Comparison of ENCODE assay signal across 32 cellular contexts in the genomic region with DNA sequence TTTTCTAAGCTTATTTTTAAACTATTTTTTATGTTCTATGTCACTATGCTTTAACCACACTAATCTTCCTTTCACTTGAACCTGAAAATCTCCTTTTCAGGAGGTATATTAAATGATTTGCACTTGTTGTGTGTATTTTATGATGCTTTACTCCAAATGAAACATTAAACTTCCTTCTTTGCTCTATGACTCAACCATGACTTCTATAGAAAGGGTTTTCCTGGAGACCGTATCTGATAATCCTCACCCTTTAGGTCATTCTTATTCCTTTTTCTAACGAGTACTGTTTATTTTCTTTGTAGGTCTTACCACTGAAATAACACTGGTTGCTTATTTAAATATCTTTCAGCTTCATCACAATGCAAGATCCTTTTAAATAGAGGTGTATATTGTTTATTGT.
A peak's percentile ranks its signal among the peaks of the same experiment; 100 is the strongest.
DNase-seq lines count a peak whose midpoint lies in the region; ATAC-seq, FAIRE-seq and TF ChIP-seq lines count a peak whose summit lies in the region.
"Had no signal": no experiment of that assay in that cellular context is flagged by ENCODE, and none has a peak within 500 bp of the region (broad histone marks: within the 10 kb centered on the region; RNA-seq: fewer than 3 reads in every experiment).

No MANE protein-coding gene starts in this region.

- H3K27me3 ChIP-seq in astrocyte (ENCODE audit: insufficient read depth, low read length): no peaks in the 10 kb centered on the region
- H3K27me3 ChIP-seq: ascending aorta; BLaER1 treated with 17β-estradiol and CSF1 and Interleukin-3, amounts not matched to agents 10 nM and 100 nM; spleen; suprapubic skin had no signal

- DNase-seq in Daoy (ENCODE audit: low read depth) (peak; percentile 13), OCI-M1 (lab: John Stamatoyannopoulos, UW) (peak; percentile 73), astrocyte (ENCODE audit: low read depth) (peak; percentile 69), iris pigment epithelial cell (ENCODE audit: low read depth) (peak; percentile 57), DMS153 treated with DMSO at 0.1 percent for 48 hours (lab: John Stamatoyannopoulos, UW; ENCODE audit: unreplicated experiment) (no peak), NCI-H2227 (lab: John Stamatoyannopoulos, UW; ENCODE audit: unreplicated experiment) (no peak)
- DNase-seq: activated B cell treated with CpG ODN at 0.5 μM for 24 hours; activated CD4-positive, alpha-beta T cell treated with anti-CD3 and anti-CD28 coated beads, Interleukin-2, amount 50 U/mL, for 48 hours; activated CD8-positive, alpha-beta memory T cell treated with anti-CD3 and anti-CD28 coated beads, Interleukin-2, amount 50 U/mL, for 48 hours; Caco-2; cerebellar nuclear complex; erythroblast; islet precursor cell; KBM-7; left ventricle myocardium superior; midbrain; natural killer cell; NCI-H524; right cardiac atrium; spleen; stimulated activated CD4-positive, alpha-beta T cell treated with anti-CD3 and anti-CD28 coated beads, Interleukin-4, amount 100 ng/mL, for 1 hour; stimulated activated naive B cell treated with anti-CD40 and anti-IgM and Interleukin-4, amounts not matched to agents 10 μg/mL and 1 μg/mL and 100 μg/mL, for 72 hours; T-helper 2 cell had no signal

- no peaks in the 10 kb centered on the region for H3K4me1 Mint-ChIP-seq in astrocyte (ENCODE audit: low read depth, unreplicated experiment)
- H3K4me1 Mint-ChIP-seq: activated B cell treated with CpG ODN at 0.5 μM for 24 hours; activated naive CD4-positive, alpha-beta T cell treated with anti-CD3 and anti-CD28 coated beads, Interleukin-2, amount 50 U/mL, for 24 hours; activated T-helper 17 cell treated with anti-CD3 and anti-CD28 coated beads, Interleukin-2, amount 50 U/mL, for 72 hours; natural killer cell; stimulated activated naive B cell treated with anti-CD40 and anti-IgM and Interleukin-4, amounts not matched to agents 10 μg/mL and 1 μg/mL and 100 μg/mL, for 72 hours had no signal

- TF ChIP-seq CTCF in astrocyte (IDR thresholded peaks at IDR 0.05; ENCODE audit: insufficient read depth, low read depth, low read length): no peak

- no peaks in the 10 kb centered on the region for H3K36me3 Mint-ChIP-seq in astrocyte (ENCODE audit: low read depth, unreplicated experiment)
- H3K36me3 Mint-ChIP-seq: activated naive CD4-positive, alpha-beta T cell treated with anti-CD3 and anti-CD28 coated beads, Interleukin-2, amount 50 U/mL, for 24 hours; natural killer cell; stimulated activated naive B cell treated with anti-CD40 and anti-IgM and Interleukin-4, amounts not matched to agents 10 μg/mL and 1 μg/mL and 100 μg/mL, for 72 hours had no signal

- no peak for ATAC-seq in HG02623 (IDR thresholded peaks at IDR 0.05; ENCODE audit: unreplicated experiment)
- ATAC-seq: activated T-helper 17 cell treated with anti-CD3 and anti-CD28 coated beads, Interleukin-2, amount 50 U/mL, for 72 hours; left ventricle myocardium superior; natural killer cell; right cardiac atrium; stimulated activated naive B cell treated with anti-CD40 and anti-IgM and Interleukin-4, amounts not matched to agents 10 μg/mL and 1 μg/mL and 100 μg/mL, for 72 hours had no signal

- H3K9me3 Mint-ChIP-seq in astrocyte (ENCODE audit: unreplicated experiment): no peaks in the 10 kb centered on the region

- no peaks in the 10 kb centered on the region for H4K20me1 ChIP-seq in astrocyte (ENCODE audit: insufficient read depth, low read length)
- H4K20me1 ChIP-seq: BLaER1 treated with 17β-estradiol and CSF1 and Interleukin-3, amounts not matched to agents 10 nM and 100 nM had no signal

- H3K27me3 Mint-ChIP-seq in astrocyte (ENCODE audit: low read depth, unreplicated experiment): no peaks in the 10 kb centered on the region
- H3K27me3 Mint-ChIP-seq: activated B cell treated with CpG ODN at 0.5 μM for 24 hours; activated naive CD4-positive, alpha-beta T cell treated with anti-CD3 and anti-CD28 coated beads, Interleukin-2, amount 50 U/mL, for 24 hours; activated T-helper 17 cell treated with anti-CD3 and anti-CD28 coated beads, Interleukin-2, amount 50 U/mL, for 72 hours; stimulated activated naive B cell treated with anti-CD40 and anti-IgM and Interleukin-4, amounts not matched to agents 10 μg/mL and 1 μg/mL and 100 μg/mL, for 72 hours had no signal

- no peak overlapping the region for H3K4me3 ChIP-seq in astrocyte (ENCODE audit: insufficient read depth, low read depth, low read length)
- H3K4me3 ChIP-seq: ascending aorta; BLaER1 treated with 17β-estradiol and CSF1 and Interleukin-3, amounts not matched to agents 10 nM and 100 nM; SK-N-MC; spleen; suprapubic skin had no signal

- FAIRE-seq in astrocyte (lab: Jason Lieb, UNC): no peak
- FAIRE-seq: frontal cortex, RCC 7860 had no signal

- peaks cover 4% of the 10 kb centered on the region for H3K4me1 ChIP-seq in astrocyte (ENCODE audit: insufficient read depth, low read length)
- H3K4me1 ChIP-seq: ascending aorta; BLaER1 treated with 17β-estradiol and CSF1 and Interleukin-3, amounts not matched to agents 10 nM and 100 nM; Caco-2; spleen; suprapubic skin had no signal

- H3K36me3 ChIP-seq in astrocyte (ENCODE audit: insufficient read depth, low read length): no peaks in the 10 kb centered on the region
- H3K36me3 ChIP-seq: ascending aorta; BLaER1 treated with 17β-estradiol and CSF1 and Interleukin-3, amounts not matched to agents 10 nM and 100 nM; spleen; suprapubic skin had no signal

- H2AFZ ChIP-seq in astrocyte (ENCODE audit: low read depth, low read length): no peak overlapping the region

- H3K9ac ChIP-seq in astrocyte (ENCODE audit: low read length): no peak overlapping the region
- H3K9ac ChIP-seq: BLaER1 treated with 17β-estradiol and CSF1 and Interleukin-3, amounts not matched to agents 10 nM and 100 nM had no signal

- no peak overlapping the region for H3K27ac ChIP-seq in astrocyte (ENCODE audit: low read depth, low read length)
- H3K27ac ChIP-seq: ascending aorta; BLaER1 treated with 17β-estradiol and CSF1 and Interleukin-3, amounts not matched to agents 10 nM and 100 nM; SK-N-MC; spleen; suprapubic skin had no signal

- no peak overlapping the region for H3K27ac Mint-ChIP-seq in astrocyte (ENCODE audit: unreplicated experiment)
- H3K27ac Mint-ChIP-seq: activated B cell treated with CpG ODN at 0.5 μM for 24 hours; activated naive CD4-positive, alpha-beta T cell treated with anti-CD3 and anti-CD28 coated beads, Interleukin-2, amount 50 U/mL, for 24 hours; activated T-helper 17 cell treated with anti-CD3 and anti-CD28 coated beads, Interleukin-2, amount 50 U/mL, for 72 hours; natural killer cell; stimulated activated naive B cell treated with anti-CD40 and anti-IgM and Interleukin-4, amounts not matched to agents 10 μg/mL and 1 μg/mL and 100 μg/mL, for 72 hours had no signal

- no peaks in the 10 kb centered on the region for H3K9me3 ChIP-seq in astrocyte (ENCODE audit: insufficient read depth, low read depth, low read length)
- H3K9me3 ChIP-seq: ascending aorta; BLaER1 treated with 17β-estradiol and CSF1 and Interleukin-3, amounts not matched to agents 10 nM and 100 nM; Caco-2; suprapubic skin had no signal

- peak overlapping the region; percentile 61 for H3K4me2 ChIP-seq in astrocyte (ENCODE audit: low read length)
- H3K4me2 ChIP-seq: BLaER1 treated with 17β-estradiol and CSF1 and Interleukin-3, amounts not matched to agents 10 nM and 100 nM had no signal

- no peaks in the 10 kb centered on the region for H3K79me2 ChIP-seq in astrocyte (ENCODE audit: insufficient read depth, low read length)

- H3K4me3 Mint-ChIP-seq in astrocyte (ENCODE audit: unreplicated experiment): no peak overlapping the region
- H3K4me3 Mint-ChIP-seq: activated B cell treated with CpG ODN at 0.5 μM for 24 hours; activated naive CD4-positive, alpha-beta T cell treated with anti-CD3 and anti-CD28 coated beads, Interleukin-2, amount 50 U/mL, for 24 hours; activated T-helper 17 cell treated with anti-CD3 and anti-CD28 coated beads, Interleukin-2, amount 50 U/mL, for 72 hours; natural killer cell; stimulated activated naive B cell treated with anti-CD40 and anti-IgM and Interleukin-4, amounts not matched to agents 10 μg/mL and 1 μg/mL and 100 μg/mL, for 72 hours had no signal

Comparison
In these comparisons a context has a peak if more than half of its experiments do, and no peak if none do; other contexts are left out.
1. DNase-seq: peak in Daoy (single experiment), OCI-M1 (single experiment), astrocyte (single experiment) and iris pigment epithelial cell (single experiment); none in DMS153 treated with DMSO at 0.1 percent for 48 hours (single experiment) and NCI-H2227 (single experiment).